ENCODE assay signal across 8 cellular contexts in the genomic region with DNA sequence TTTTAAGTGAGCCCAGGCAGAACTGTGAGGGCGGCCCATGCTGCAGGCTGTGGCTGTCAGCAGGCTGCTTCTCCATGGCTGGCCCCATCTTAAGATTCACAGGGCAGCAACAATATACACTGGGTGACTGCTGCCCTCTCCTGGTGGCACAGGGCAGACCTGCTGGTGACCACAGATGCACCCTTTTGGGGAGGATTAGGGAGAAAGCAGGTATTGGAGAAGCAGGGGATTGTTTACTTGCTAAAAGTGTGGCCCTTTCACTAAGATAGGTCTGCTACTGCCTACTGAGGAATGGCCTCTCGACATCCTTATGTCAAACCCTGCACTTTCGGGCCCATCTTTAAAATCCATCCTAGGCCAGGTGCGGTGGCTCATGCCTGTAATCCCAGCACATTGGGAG. TPM values are rescaled to one million over a fixed set of nuclear protein-coding genes. Genes with fewer than 3 reads are reported as not detected.
DNase-seq lines count a peak whose midpoint lies in the region; ATAC-seq and TF ChIP-seq lines count a peak whose summit lies in the region.
"Not testable (repeated sequence)": the region's sequence is repeated elsewhere in the genome, so short reads cannot be mapped to it uniquely, and the experiment has no call there.

No MANE protein-coding gene starts in this region.

- not testable (repeated sequence) for TF ChIP-seq CTCF in WTC11 (IDR thresholded peaks at IDR 0.05)

- H3K4me1 ChIP-seq in CD8-positive, alpha-beta memory T cell (ENCODE audit: insufficient read depth, low read length); adipocyte (ENCODE audit: control insufficient read depth, insufficient read depth, low read length): not testable (repeated sequence)
- H3K4me1 ChIP-seq in Karpas-422 (ENCODE audit: low read length), result peaks cover 13% of the 10 kb centered on the region

- DNase-seq in CD8-positive, alpha-beta memory T cell, result peak; percentile 42 to 69 (median 47)
- DNase-seq in Karpas-422 (peak; percentile 87), NCI-H82 (lab: John Stamatoyannopoulos, UW) (peak; percentile 56), WTC11 (ENCODE audit: low spot score) (peak; percentile 74), adipocyte (ENCODE audit: low read depth) (peak; percentile 68), foreskin melanocyte (peak; percentile 26), occipital lobe (lab: John Stamatoyannopoulos, UW) (peak; percentile 15)
- DNase-seq in stimulated activated CD8-positive, alpha-beta memory T cell treated with anti-CD3 and anti-CD28 coated beads, Interleukin-7, amount 100 ng/mL, for 1 hour (ENCODE audit: low read depth in 2 of 2), result peak; percentile 23 to 24

- peaks cover 7 to 13% (median 7%) of the 10 kb centered on the region in 3 donors for H3K4me1 Mint-ChIP-seq in CD8-positive, alpha-beta memory T cell
- peaks cover 15% of the 10 kb centered on the region for H3K4me1 Mint-ChIP-seq in WTC11

- not testable (repeated sequence) for H3K79me2 ChIP-seq in Karpas-422 (ENCODE audit: low read length)

- not testable (repeated sequence) for H4K20me1 ChIP-seq in Karpas-422 (ENCODE audit: insufficient read depth, low read depth, low read length)

- H3K9me3 Mint-ChIP-seq in CD8-positive, alpha-beta memory T cell; WTC11: not testable (repeated sequence)

- CTCF ChIA-PET in CD8-positive, alpha-beta memory T cell (lab: Charles Lee); WTC11 (lab: Charles Lee): not testable (repeated sequence)

- H3K36me3 Mint-ChIP-seq in CD8-positive, alpha-beta memory T cell; WTC11: not testable (repeated sequence)

- not testable (repeated sequence) for H3K27me3 ChIP-seq in CD8-positive, alpha-beta memory T cell (ENCODE audit: insufficient read depth, low read length, poor library complexity, severe bottlenecking); Karpas-422 (ENCODE audit: low read length); adipocyte (replicated peaks; ENCODE audit: control insufficient read depth, insufficient read depth, low read length)

- not testable (repeated sequence) for H3K4me2 ChIP-seq in Karpas-422 (ENCODE audit: low read depth, low read length, poor library complexity, severe bottlenecking)

- not testable (repeated sequence) for H3K9ac ChIP-seq in Karpas-422 (ENCODE audit: low read length); adipocyte (ENCODE audit: low read length)

- not testable (repeated sequence) for H3K4me3 ChIP-seq in CD8-positive, alpha-beta memory T cell (ENCODE audit: low read length); Karpas-422 (ENCODE audit: low read length); adipocyte (ENCODE audit: low read length)

- peak overlapping the region in 1 of 7 donors; percentile 31 for H3K4me3 Mint-ChIP-seq in CD8-positive, alpha-beta memory T cell
- not testable (repeated sequence) for H3K4me3 Mint-ChIP-seq in WTC11

- not testable (repeated sequence) for H3K36me3 ChIP-seq in CD8-positive, alpha-beta memory T cell (ENCODE audit: insufficient read depth, low read length); Karpas-422 (ENCODE audit: insufficient read depth, low read length); adipocyte (ENCODE audit: control insufficient read depth, insufficient read depth, low read length, severe bottlenecking)

- not testable (repeated sequence) for H3K9me2 ChIP-seq in Karpas-422 (replicated peaks; ENCODE audit: insufficient read depth, low read length)

- not testable (repeated sequence) for H2AFZ ChIP-seq in Karpas-422 (ENCODE audit: low read length)

- ATAC-seq in WTC11, result 0 out of 2 replicates have a peak, but pooled peaks have one; percentile 34

- POLR2A ChIA-PET in CD8-positive, alpha-beta memory T cell (lab: Charles Lee); WTC11 (lab: Charles Lee): not testable (repeated sequence)

- H3K27me3 Mint-ChIP-seq in CD8-positive, alpha-beta memory T cell; WTC11 (ENCODE audit: low read depth): not testable (repeated sequence)

- not testable (repeated sequence) for H3K9me3 ChIP-seq in CD8-positive, alpha-beta memory T cell (ENCODE audit: low read length); Karpas-422 (ENCODE audit: low read length); adipocyte (ENCODE audit: control insufficient read depth, low read length)

- H3K27ac ChIP-seq in CD8-positive, alpha-beta memory T cell (ENCODE audit: low read depth, low read length); Karpas-422 (ENCODE audit: low read length): not testable (repeated sequence)

- H3K27ac Mint-ChIP-seq in CD8-positive, alpha-beta memory T cell, result not testable (repeated sequence)
- H3K27ac Mint-ChIP-seq in WTC11, result peak overlapping the region; percentile 33; the same call in 1 of the 2 replicates

RNA-seq across cellular contexts. Expression of a gene that starts 38.1 kb away (rescaled TPM):
- 10 to 100 TPM; 32.6 to 41.5 TPM for total RNA-seq in CD8-positive, alpha-beta memory T cell
- polyA plus RNA-seq in CD8-positive, alpha-beta memory T cell, result 24.2 TPM
- 24.1 and 79.6 TPM in 2 replicates for total RNA-seq in Karpas-422 (2014; rRNA removed; shearing (Covaris generic); ENCODE audit: low replicate concordance)
- 72.7 to 85.5 TPM (median 74.2 TPM) in 3 replicates for total RNA-seq in WTC11 (2021)
- 59.4 TPM for total RNA-seq in occipital lobe

Comparison
In these comparisons a context has a peak if more than half of its experiments do, and no peak if none do; other contexts are left out.
1. DNase-seq: peak in every context shown above with its lines; median percentile 87 in Karpas-422; 74 in WTC11; 68 in adipocyte; 56 in NCI-H82; 47 in CD8-positive, alpha-beta memory T cell; 26 in foreskin melanocyte; 24 in stimulated activated CD8-positive, alpha-beta memory T cell treated with anti-CD3 and anti-CD28 coated beads, Interleukin-7, amount 100 ng/mL, for 1 hour; 15 in occipital lobe.